Comparison of ENCODE assay signal across 7 cellular contexts in genomic region chr18:1917546-1917945, GRCh38.
"Had no signal": no experiment of that assay in that cellular context is flagged by ENCODE, and none has a peak within 500 bp of the region (broad histone marks: within the 10 kb centered on the region; RNA-seq: fewer than 3 reads in every experiment).

No MANE protein-coding gene starts in this region.

- H3K27ac Mint-ChIP-seq: H9 had no signal

- H3K4me3 Mint-ChIP-seq: H9 had no signal

- DNase-seq: GM23248, H9, HCEC 1CT, IMR-90 had no signal

- H3K4me3 ChIP-seq: GM23248 had no signal

- H3K27ac ChIP-seq: GM23248 had no signal

- H3K9ac ChIP-seq: GM23248 had no signal

- H2AFZ ChIP-seq: GM23248 had no signal

- FAIRE-seq: H1, H54, HTR-8/SVneo had no signal
